ENCODE assay signal across 8 cellular contexts in the genomic region with DNA sequence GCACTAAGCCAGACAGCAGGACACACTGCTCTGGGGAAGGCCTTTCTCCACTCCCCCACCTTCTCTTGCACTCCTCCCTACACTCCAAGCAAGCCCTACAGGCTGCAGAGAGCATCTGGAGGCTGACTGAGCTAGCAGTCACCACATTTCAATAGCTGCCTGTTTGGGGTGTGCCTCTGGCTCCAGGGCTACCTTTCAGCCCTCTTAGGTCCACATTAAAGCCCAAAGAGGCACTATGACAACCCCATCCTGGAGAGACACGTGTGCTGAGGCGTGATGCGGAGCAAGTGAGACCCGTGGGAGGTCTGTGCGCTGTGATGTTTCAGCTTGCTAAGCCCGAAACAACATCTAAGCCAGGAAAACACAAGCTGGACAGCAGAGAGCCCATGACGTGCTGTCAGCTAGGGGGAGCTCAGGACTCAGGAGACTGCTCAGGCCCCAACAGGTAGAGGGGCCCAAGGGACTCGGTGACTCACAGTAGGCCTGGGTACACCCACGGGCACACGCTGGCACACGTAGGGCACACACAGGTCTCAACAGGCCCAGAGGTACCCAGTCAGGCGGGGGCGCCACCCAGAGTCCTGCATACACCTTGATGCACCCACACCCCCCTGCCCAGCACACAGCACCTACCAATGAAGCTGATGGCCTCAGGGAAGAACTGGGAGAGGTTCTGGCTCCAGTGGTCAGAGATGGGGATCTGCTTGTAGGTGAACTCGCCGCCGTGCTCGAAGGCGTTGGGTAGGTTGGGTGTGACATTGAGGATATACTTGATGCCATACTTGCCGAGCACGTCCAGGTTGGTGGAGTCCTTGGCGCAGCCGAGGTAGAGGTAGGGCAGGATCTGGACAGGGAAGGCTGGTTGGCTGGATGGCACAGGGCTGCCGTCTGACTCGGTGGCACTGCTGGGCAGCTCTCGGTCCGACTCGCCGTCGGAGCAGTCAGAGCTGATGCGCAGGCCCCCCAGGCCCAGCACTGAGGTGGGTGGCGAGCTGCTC.
DNase-seq lines count a peak whose midpoint lies in the region; ATAC-seq and TF ChIP-seq lines count a peak whose summit lies in the region.

No MANE protein-coding gene starts in this region.

- H3K9ac ChIP-seq in mucosa of rectum (ENCODE audit: low read depth in 1 of 2, low read length in 2 of 2): peak overlapping the region; percentile 45 to 52

- no peaks in the 10 kb centered on the region for H3K9me3 Mint-ChIP-seq in T-helper 2 cell treated with Interferon-gamma antibody and Interleukin-4, amounts not matched to agents 5 μg/mL and 100 μg/mL, for 36 hours
- H3K9me3 Mint-ChIP-seq in stimulated activated naive CD8-positive, alpha-beta T cell treated with anti-CD3 and anti-CD28 coated beads, Interleukin-15, amount 100 ng/mL, for 72 hours: no peaks in the 10 kb centered on the region

- H3K36me3 Mint-ChIP-seq in T-helper 2 cell treated with Interferon-gamma antibody and Interleukin-4, amounts not matched to agents 5 μg/mL and 100 μg/mL, for 36 hours (ENCODE audit: low read depth): peaks cover 40% of the 10 kb centered on the region

- H3K27ac ChIP-seq in mucosa of rectum (ENCODE audit: low read depth in 2 of 2, low read length in 2 of 2): peak overlapping the region; percentile 50 to 82

- H3K27me3 ChIP-seq in mucosa of rectum (ENCODE audit: control insufficient read depth in 2 of 2, insufficient read depth in 2 of 2, low read length in 2 of 2): no peaks in the 10 kb centered on the region

- H3K9me3 ChIP-seq in mucosa of rectum (ENCODE audit: control insufficient read depth in 2 of 2, low read length in 2 of 2): no peaks in the 10 kb centered on the region

- peaks cover 38% of the 10 kb centered on the region for H3K4me1 Mint-ChIP-seq in T-helper 2 cell treated with Interferon-gamma antibody and Interleukin-4, amounts not matched to agents 5 μg/mL and 100 μg/mL, for 36 hours (ENCODE audit: low read depth)
- H3K4me1 Mint-ChIP-seq in stimulated activated naive CD8-positive, alpha-beta T cell treated with anti-CD3 and anti-CD28 coated beads, Interleukin-15, amount 100 ng/mL, for 72 hours: peaks cover 65% of the 10 kb centered on the region

- peak overlapping the region; percentile 88 for H3K4me3 Mint-ChIP-seq in T-helper 2 cell treated with Interferon-gamma antibody and Interleukin-4, amounts not matched to agents 5 μg/mL and 100 μg/mL, for 36 hours
- peak overlapping the region; percentile 91 to 96 for H3K4me3 Mint-ChIP-seq in stimulated activated naive CD8-positive, alpha-beta T cell treated with anti-CD3 and anti-CD28 coated beads, Interleukin-15, amount 100 ng/mL, for 72 hours

- H3K27me3 Mint-ChIP-seq in T-helper 2 cell treated with Interferon-gamma antibody and Interleukin-4, amounts not matched to agents 5 μg/mL and 100 μg/mL, for 36 hours (ENCODE audit: low read depth): no peaks in the 10 kb centered on the region
- H3K27me3 Mint-ChIP-seq in stimulated activated naive CD8-positive, alpha-beta T cell treated with anti-CD3 and anti-CD28 coated beads, Interleukin-15, amount 100 ng/mL, for 72 hours: no peaks in the 10 kb centered on the region

- peak; percentile 33 for DNase-seq in T-helper 2 cell treated with Interferon-gamma antibody and Interleukin-4, amounts not matched to agents 5 μg/mL and 100 μg/mL, for 36 hours (ENCODE audit: low spot score)
- peak; percentile 56 for DNase-seq in cerebellar cortex (ENCODE audit: low spot score)
- peak; percentile 42 to 63 for DNase-seq in stimulated activated naive CD8-positive, alpha-beta T cell treated with anti-CD3 and anti-CD28 coated beads, Interleukin-15, amount 100 ng/mL, for 72 hours
- DNase-seq in activated gamma-delta T cell (lab: John Stamatoyannopoulos, UW): no peak

- H3K36me3 ChIP-seq in mucosa of rectum (ENCODE audit: control insufficient read depth in 2 of 2, insufficient read depth in 2 of 2, low read length in 2 of 2): peaks cover 17 to 29% of the 10 kb centered on the region in 2 donors

- peak; percentile 55 for TF ChIP-seq CTCF in GM12875 (IDR thresholded peaks at IDR 0.05; ENCODE audit: borderline replicate concordance, insufficient read depth, low read depth, low read length)

- peak overlapping the region; percentile 28 for H3K4me3 ChIP-seq in GM12875 (ENCODE audit: low read depth, low read length)
- H3K4me3 ChIP-seq in mucosa of rectum (ENCODE audit: low read length in 2 of 2): peak overlapping the region; percentile 30 to 81

- H3K4me1 ChIP-seq in mucosa of rectum (ENCODE audit: control insufficient read depth in 2 of 2, insufficient read depth in 2 of 2, low read length in 2 of 2): peaks cover 35 to 48% of the 10 kb centered on the region in 2 donors

- TF ChIP-seq POLR2A in GM18505 (IDR thresholded peaks at IDR 0.05; ENCODE audit: borderline replicate concordance, extremely low read depth, insufficient read depth, insufficient read length): no peak

- H3K27ac Mint-ChIP-seq in T-helper 2 cell treated with Interferon-gamma antibody and Interleukin-4, amounts not matched to agents 5 μg/mL and 100 μg/mL, for 36 hours: peak overlapping the region; percentile 95
- H3K27ac Mint-ChIP-seq in stimulated activated naive CD8-positive, alpha-beta T cell treated with anti-CD3 and anti-CD28 coated beads, Interleukin-15, amount 100 ng/mL, for 72 hours: peak overlapping the region; percentile 97 to 98

- peak; percentile 33 for ATAC-seq in stimulated activated naive CD8-positive, alpha-beta T cell treated with anti-CD3 and anti-CD28 coated beads, Interleukin-15, amount 100 ng/mL, for 72 hours
- ATAC-seq in GM21423 (IDR thresholded peaks at IDR 0.05; ENCODE audit: unreplicated experiment): no peak
- no peak for ATAC-seq in GM18505 (IDR thresholded peaks at IDR 0.05; ENCODE audit: unreplicated experiment)
